ENCODE assay signal across 20 cellular contexts in the genomic region with DNA sequence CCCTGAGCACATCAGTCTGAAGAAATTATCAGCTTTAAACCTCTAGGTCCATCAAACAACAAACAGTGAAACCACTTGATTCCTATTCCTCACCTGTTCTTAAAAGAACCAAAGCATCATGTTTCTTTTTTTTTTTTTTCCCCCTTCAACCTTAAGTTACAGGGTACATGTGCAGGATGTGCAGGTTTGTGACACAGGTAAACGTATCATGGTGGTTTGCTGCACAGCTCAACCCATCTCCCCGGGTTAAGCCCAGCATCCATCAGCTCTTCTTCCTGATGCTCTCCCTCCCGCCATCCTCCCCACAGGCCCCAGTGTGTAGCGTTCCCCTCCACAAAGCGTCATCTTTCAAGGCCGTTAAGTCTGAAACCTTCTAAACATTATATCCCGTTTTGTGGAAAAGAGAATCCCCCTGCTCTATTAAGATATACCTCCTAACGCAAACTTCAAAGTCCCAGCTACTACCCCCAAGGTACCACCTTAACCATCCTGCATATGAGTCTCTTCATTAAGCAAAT. TPM values are rescaled to one million over a fixed set of nuclear protein-coding genes. Genes with fewer than 3 reads are reported as not detected.
A peak's percentile ranks its signal among the peaks of the same experiment; 100 is the strongest.
DNase-seq lines count a peak whose midpoint lies in the region; ATAC-seq, FAIRE-seq and TF ChIP-seq lines count a peak whose summit lies in the region.
"Had no signal": no experiment of that assay in that cellular context is flagged by ENCODE, and none has a peak within 500 bp of the region (broad histone marks: within the 10 kb centered on the region; RNA-seq: fewer than 3 reads in every experiment).

No MANE protein-coding gene starts in this region.

- no peaks in the 10 kb centered on the region for H3K27me3 ChIP-seq in GM12878 (replicated peaks in 1 of 2; ENCODE audit: control insufficient read depth in 2 of 2, insufficient read depth in 2 of 2, low read length in 1 of 2)
- H3K27me3 ChIP-seq in effector memory CD4-positive, alpha-beta T cell (replicated peaks; ENCODE audit: control insufficient read depth, insufficient read depth, low read length, poor library complexity, severe bottlenecking) = no peaks in the 10 kb centered on the region
- H3K27me3 ChIP-seq: spleen had no signal

- no peaks in the 10 kb centered on the region for H4K20me1 ChIP-seq in GM12878 (ENCODE audit: control insufficient read depth, insufficient read depth)

- intact Hi-C loops in GM12878 (cut with micrococcal nuclease; ENCODE audit: unreplicated experiment) = loop anchor here (10.0 kb wide), 1 partner anchor 194 kb away; no protein-coding TSS in a partner anchor
- intact Hi-C loops in cardiac septum (cut with DNase I) = loop anchor here (10.0 kb wide), 1 partner anchor 46 kb away; no protein-coding TSS in a partner anchor

- H3K27ac Mint-ChIP-seq in activated CD8-positive, alpha-beta memory T cell treated with anti-CD3 and anti-CD28 coated beads, Interleukin-2, amount 10 ng/mL, durations not matched to agents 7 days and 5 days = peak overlapping the region; percentile 58
- H3K27ac Mint-ChIP-seq in IgD-negative memory B cell = peak overlapping the region; percentile 9 to 69 (median 58)
- peak overlapping the region; percentile 25 for H3K27ac Mint-ChIP-seq in stimulated activated memory B cell treated with anti-CD40 and anti-IgM and Interleukin-4, amounts not matched to agents 10 μg/mL and 1 μg/mL and 100 μg/mL, for 72 hours
- H3K27ac Mint-ChIP-seq: activated T-helper 2 cell treated with anti-CD3 and anti-CD28 coated beads, Interferon-gamma antibody, Interleukin-2, Interleukin-4, amounts not matched to agents 10 μg/mL and 5 μg/mL and 100 μg/mL, durations not matched to agents 14 hours and 24 hours and 36 hours; brain; type B pancreatic cell had no signal

- WGBS in GM12878 (ENCODE audit: insufficient coverage, insufficient replicate concordance, low lambda C conversion rate, missing lambda C conversion rate) = 63% methylated on average over 7 of the region's 8 CpGs

- TF ChIP-seq POLR2A in GM12878 (IDR thresholded peaks at IDR 0.05; ENCODE audit: low read depth, low read length) = no peak

- peak overlapping the region; percentile 69 for H3K4me2 ChIP-seq in GM12878 (ENCODE audit: control insufficient read depth, insufficient read depth)
- H3K4me2 ChIP-seq: A549 had no signal

- no peak overlapping the region for H2AFZ ChIP-seq in GM12878 (ENCODE audit: control insufficient read depth, low read depth, low read length)

- no peak for DNase-seq in activated CD8-positive, alpha-beta memory T cell treated with anti-CD3 and anti-CD28 coated beads, Interleukin-2, amount 10 ng/mL, durations not matched to agents 7 days and 5 days
- DNase-seq in activated CD8-positive, alpha-beta memory T cell treated with anti-CD3 and anti-CD28 coated beads for 24 hours = no peak
- DNase-seq in GM12878 (ENCODE audit: low read depth, low spot score) = no peak
- no peak for DNase-seq in effector memory CD4-positive, alpha-beta T cell
- DNase-seq in RKO (ENCODE audit: low spot score) = no peak
- no peak for DNase-seq in cardiac septum (ENCODE audit: low spot score)
- DNase-seq: activated CD4-positive, CD25-positive, alpha-beta regulatory T cell treated with anti-CD3 and anti-CD28 coated beads, Interleukin-2, amount 50 U/mL, for 72 hours; effector CD8-positive, alpha-beta T cell; kidney glomerular epithelial cell; MV-4-11; NCI-H2227 treated with DMSO at 0.1 percent for 48 hours; retina; spleen; stimulated activated CD4-positive, alpha-beta T cell treated with anti-CD3 and anti-CD28 coated beads, Interleukin-4, amount 100 ng/mL, for 1 hour had no signal

- H3K4me3 Mint-ChIP-seq in activated CD8-positive, alpha-beta memory T cell treated with anti-CD3 and anti-CD28 coated beads, Interleukin-2, amount 10 ng/mL, durations not matched to agents 7 days and 5 days = peak overlapping the region; percentile 32
- H3K4me3 Mint-ChIP-seq in IgD-negative memory B cell = peak overlapping the region; percentile 31 to 91 (median 52)
- H3K4me3 Mint-ChIP-seq in stimulated activated memory B cell treated with anti-CD40 and anti-IgM and Interleukin-4, amounts not matched to agents 10 μg/mL and 1 μg/mL and 100 μg/mL, for 72 hours = peak overlapping the region; percentile 18
- H3K4me3 Mint-ChIP-seq: brain, type B pancreatic cell had no signal

- POLR2A ChIA-PET in GM12878 (lab: Charles Lee) = interaction anchor here (0.6 to 1.7 kb wide), 4 partner anchors 11 to 81 kb away, joined by 3 to 6 read pairs (median 4); no protein-coding TSS in a partner anchor

- H3K27me3 Mint-ChIP-seq in activated CD8-positive, alpha-beta memory T cell treated with anti-CD3 and anti-CD28 coated beads, Interleukin-2, amount 10 ng/mL, durations not matched to agents 7 days and 5 days = no peaks in the 10 kb centered on the region
- H3K27me3 Mint-ChIP-seq in IgD-negative memory B cell = no peaks in the 10 kb centered on the region
- no peaks in the 10 kb centered on the region for H3K27me3 Mint-ChIP-seq in stimulated activated memory B cell treated with anti-CD40 and anti-IgM and Interleukin-4, amounts not matched to agents 10 μg/mL and 1 μg/mL and 100 μg/mL, for 72 hours
- H3K27me3 Mint-ChIP-seq: type B pancreatic cell had no signal

- CTCF ChIA-PET in activated CD8-positive, alpha-beta memory T cell treated with anti-CD3 and anti-CD28 coated beads, Interleukin-2, amount 10 ng/mL, durations not matched to agents 7 days and 5 days (lab: Charles Lee) = interaction anchor here (0.7 to 1.6 kb wide), 3 partner anchors 9 to 176 kb away, joined by 3 to 4 read pairs (median 3); no protein-coding TSS in a partner anchor
- CTCF ChIA-PET in GM12878 (lab: Yijun Ruan, JAX) = interaction anchor here (0.6 to 1.9 kb wide), 3 partner anchors 10 to 614 kb away, joined by 4 read pairs; no protein-coding TSS in a partner anchor

- BruUV-seq in GM12878 (replicated peaks; lab: Mats Ljungman, UMichigan) = no TSS peak

- peaks cover 95% of the 10 kb centered on the region for H3K79me2 ChIP-seq in GM12878 (ENCODE audit: control insufficient read depth, insufficient read depth, low read length)

- no peak for FAIRE-seq in GM12878 (lab: Jason Lieb, UNC)
- FAIRE-seq: A549 had no signal

- ATAC-seq in activated CD8-positive, alpha-beta memory T cell treated with anti-CD3 and anti-CD28 coated beads, Interleukin-2, amount 10 ng/mL, durations not matched to agents 7 days and 5 days = no peak
- ATAC-seq in GM12878 = no peak
- no peak for ATAC-seq in stimulated activated memory B cell treated with anti-CD40 and anti-IgM and Interleukin-4, amounts not matched to agents 10 μg/mL and 1 μg/mL and 100 μg/mL, for 72 hours
- ATAC-seq: A549 had no signal

- TF ChIP-seq CTCF in GM12878 (IDR thresholded peaks at IDR 0.05 in 2 of 3, conservative IDR thresholded peaks at IDR 0.05 in 1 of 3; ENCODE audit: control insufficient read depth in 2 of 3, extremely low read depth in 1 of 3, insufficient read depth in 1 of 3, low read depth in 3 of 3, low read length in 3 of 3) = no peak

- TF ChIP-seq EP300 in GM12878 (IDR thresholded peaks at IDR 0.05; ENCODE audit: borderline replicate concordance in 1 of 2, control insufficient read depth in 1 of 2, low read depth in 2 of 2, low read length in 2 of 2) = no peak

- in situ Hi-C loops in GM12878 (cut with MboI) = no loop called here

- H3K9me3 Mint-ChIP-seq in activated CD8-positive, alpha-beta memory T cell treated with anti-CD3 and anti-CD28 coated beads, Interleukin-2, amount 10 ng/mL, durations not matched to agents 7 days and 5 days (ENCODE audit: low read depth) = peaks cover 10% of the 10 kb centered on the region
- H3K9me3 Mint-ChIP-seq in IgD-negative memory B cell = peaks cover 0 to 7% (median 4%) of the 10 kb centered on the region in 3 donors
- peaks cover 3% of the 10 kb centered on the region for H3K9me3 Mint-ChIP-seq in stimulated activated memory B cell treated with anti-CD40 and anti-IgM and Interleukin-4, amounts not matched to agents 10 μg/mL and 1 μg/mL and 100 μg/mL, for 72 hours

- peaks cover 8% of the 10 kb centered on the region for H3K4me1 ChIP-seq in GM12878 (ENCODE audit: control insufficient read depth, insufficient read depth, low read length)
- H3K4me1 ChIP-seq in effector memory CD4-positive, alpha-beta T cell (ENCODE audit: control insufficient read depth, insufficient read depth, low read length, poor library complexity, severe bottlenecking) = no peaks in the 10 kb centered on the region
- H3K4me1 ChIP-seq: A549 had no signal

- peak overlapping the region; percentile 54 for H3K27ac ChIP-seq in GM12878 (ENCODE audit: control insufficient read depth, insufficient read depth)
- H3K27ac ChIP-seq in effector memory CD4-positive, alpha-beta T cell (ENCODE audit: insufficient read depth, low read length, poor library complexity, severe bottlenecking) = no peak overlapping the region
- H3K27ac ChIP-seq: A549 had no signal

- H3K4me1 Mint-ChIP-seq in activated CD8-positive, alpha-beta memory T cell treated with anti-CD3 and anti-CD28 coated beads, Interleukin-2, amount 10 ng/mL, durations not matched to agents 7 days and 5 days = peaks cover 49% of the 10 kb centered on the region
- H3K4me1 Mint-ChIP-seq in IgD-negative memory B cell = peaks cover 52 to 61% (median 59%) of the 10 kb centered on the region in 3 donors
- peaks cover 71% of the 10 kb centered on the region for H3K4me1 Mint-ChIP-seq in stimulated activated memory B cell treated with anti-CD40 and anti-IgM and Interleukin-4, amounts not matched to agents 10 μg/mL and 1 μg/mL and 100 μg/mL, for 72 hours

- H3K4me3 ChIP-seq in GM12878 = peak overlapping the region; percentile 11; the same call in 1 of the 2 replicates
- no peak overlapping the region for H3K4me3 ChIP-seq in effector memory CD4-positive, alpha-beta T cell (ENCODE audit: insufficient read depth, low read depth, low read length, poor library complexity, severe bottlenecking)
- H3K4me3 ChIP-seq: A549, spleen had no signal

- H3K36me3 ChIP-seq in GM12878 (ENCODE audit: control insufficient read depth in 2 of 2, insufficient read depth in 2 of 2, low read length in 1 of 2) = no peaks in the 10 kb centered on the region
- H3K36me3 ChIP-seq in effector memory CD4-positive, alpha-beta T cell (ENCODE audit: control insufficient read depth, insufficient read depth, low read length) = no peaks in the 10 kb centered on the region

- H3K36me3 Mint-ChIP-seq in activated CD8-positive, alpha-beta memory T cell treated with anti-CD3 and anti-CD28 coated beads, Interleukin-2, amount 10 ng/mL, durations not matched to agents 7 days and 5 days = peaks cover 53% of the 10 kb centered on the region
- H3K36me3 Mint-ChIP-seq in IgD-negative memory B cell = peaks cover 14% of the 10 kb centered on the region
- peaks cover 28% of the 10 kb centered on the region for H3K36me3 Mint-ChIP-seq in stimulated activated memory B cell treated with anti-CD40 and anti-IgM and Interleukin-4, amounts not matched to agents 10 μg/mL and 1 μg/mL and 100 μg/mL, for 72 hours

- SMC1A ChIA-PET in GM12878 (lab: Charles Lee; ENCODE audit: uncharacterized antibody, unreplicated experiment) = interaction anchor here (1.3 to 12.1 kb wide), 5 partner anchors 9 to 46 kb away, joined by 4 to 169 read pairs (median 13); no protein-coding TSS in a partner anchor

- no peak for TF ChIP-seq RAD21 in GM12878 (IDR thresholded peaks at IDR 0.05; ENCODE audit: insufficient read depth, low read depth, low read length)

- RAD21 ChIA-PET in GM12878 (lab: Charles Lee; ENCODE audit: unreplicated experiment) = interaction anchor here (0.8 to 1.8 kb wide), 3 partner anchors 10 to 124 kb away, joined by 3 to 11 read pairs (median 3); no protein-coding TSS in a partner anchor

- no peak overlapping the region for H3K9ac ChIP-seq in GM12878 (ENCODE audit: control insufficient read depth, insufficient read depth, low read length)

- H3K9me3 ChIP-seq in GM12878 (replicated peaks; ENCODE audit: control insufficient read depth, insufficient read depth, low read length) = no peaks in the 10 kb centered on the region; the same call in 1 of the 3 replicates
- H3K9me3 ChIP-seq in effector memory CD4-positive, alpha-beta T cell (ENCODE audit: control insufficient read depth, low read length) = no peaks in the 10 kb centered on the region

RNA-seq across cellular contexts. Expression of a gene that starts 10.9 kb away (rescaled TPM):
- total RNA-seq in activated CD8-positive, alpha-beta memory T cell treated with anti-CD3 and anti-CD28 coated beads, Interleukin-2, amount 10 ng/mL, durations not matched to agents 7 days and 5 days = 10 to 100 TPM; 32.0 to 38.9 TPM
- 18.8 TPM for polyA plus RNA-seq in IgD-negative memory B cell
- 56.8 and 62.0 TPM in 2 replicates for total RNA-seq in GM12878 (2013; cell fraction: nucleolus; rRNA removed)
- total RNA-seq in GM12878 (2014; rRNA removed) = 23.6 and 25.7 TPM in 2 replicates
- 30.8 and 33.9 TPM in 2 replicates for total RNA-seq in GM12878 (2014; rRNA removed; fragmentation: Illumina TruSeq; extraction: Trizol)
- 28.4 and 30.7 TPM in 2 replicates for total RNA-seq in GM12878 (2021)
- polyA plus RNA-seq in GM12878 (2011; ENCODE audit: low read depth) = 16.7 TPM
- polyA plus RNA-seq in GM12878 (2011; rRNA removed) = 25.6 and 43.0 TPM in 2 replicates
- 6.6 and 7.8 TPM in 2 replicates for polyA plus RNA-seq in GM12878 (2011; cell fraction: cytosol; rRNA removed)
- 9.3 and 10.5 TPM in 2 replicates for polyA plus RNA-seq in GM12878 (2011; cell fraction: nucleus; rRNA removed)
- polyA plus RNA-seq in GM12878 (2012) = 19.5 and 25.3 TPM in 2 replicates
- polyA plus RNA-seq in GM12878 (2014; fragmentation: Illumina TruSeq; extraction: Trizol) = 32.2 and 43.5 TPM in 2 replicates
- polyA plus RNA-seq in GM12878 (2014; fragmentation: Nextera tagmentation; extraction: Ambion mirVana) = 1 to 10 TPM; 3.5 to 9.1 TPM
- 21.0 and 22.6 TPM in 2 replicates for polyA plus RNA-seq in GM12878 (2014; rRNA removed)
- 10 to 100 TPM in 1 of 2 experiments, 1 to 10 TPM in 1; 6.4 to 29.6 TPM for polyA plus RNA-seq in GM12878 (2016; fragmentation: Nextera tagmentation; extraction: Ambion mirVana)
- 12.4 and 18.1 TPM in 2 replicates for polyA minus RNA-seq in GM12878 (2011; rRNA and poly(A)+ RNA removed)
- polyA minus RNA-seq in GM12878 (2011; cell fraction: cytosol; rRNA and poly(A)+ RNA removed) = 5.6 and 8.2 TPM in 2 replicates
- 10.9 and 12.2 TPM in 2 replicates for polyA minus RNA-seq in GM12878 (2011; cell fraction: nucleus; rRNA and poly(A)+ RNA removed)
- 28.0 TPM for total RNA-seq in cardiac septum
